25 cellular contexts compared by ENCODE assay signal in genomic region chr18:54780970-54781369, GRCh38.
"Had no signal": no experiment of that assay in that cellular context is flagged by ENCODE, and none has a peak within 500 bp of the region (broad histone marks: within the 10 kb centered on the region; RNA-seq: fewer than 3 reads in every experiment).

No MANE protein-coding gene starts in this region.

- DNase-seq: dorsolateral prefrontal cortex; effector CD4-positive, alpha-beta T cell; foreskin fibroblast; gastrocnemius medialis; heart left ventricle; kidney; mesendoderm; midbrain; naive thymus-derived CD4-positive, alpha-beta T cell; right cardiac atrium; sigmoid colon; stimulated activated CD4-positive, alpha-beta T cell treated with anti-CD3 and anti-CD28 coated beads, Interleukin-2, amount 100 ng/mL, for 24 hours; stimulated activated CD4-positive, alpha-beta T cell treated with anti-CD3 and anti-CD28 coated beads, Interleukin-4, amount 100 ng/mL, for 24 hours; stimulated activated naive CD4-positive, alpha-beta T cell treated with Interleukin-2 at 50 U/mL for 16 hours; substantia nigra; transverse colon had no signal

- H3K9me3 ChIP-seq: gastrocnemius medialis, heart left ventricle, sigmoid colon, transverse colon, vagina had no signal

- FAIRE-seq: colon, kidney had no signal

- H3K4me1 ChIP-seq: gastrocnemius medialis, neural progenitor cell, parathyroid adenoma had no signal

- H3K27ac ChIP-seq: dorsolateral prefrontal cortex, gastrocnemius medialis, heart left ventricle, hepatocyte, neural progenitor cell, parathyroid adenoma, sigmoid colon, transverse colon, vagina had no signal

- H3K27me3 ChIP-seq: dorsolateral prefrontal cortex, gastrocnemius medialis, heart left ventricle, hepatocyte, neural progenitor cell, sigmoid colon, transverse colon, vagina had no signal

- H3K36me3 ChIP-seq: gastrocnemius medialis, heart left ventricle, neural progenitor cell, sigmoid colon, transverse colon, vagina had no signal

- ATAC-seq: esophagus mucosa; gastrocnemius medialis; heart left ventricle; left lobe of liver; naive thymus-derived CD4-positive, alpha-beta T cell; right cardiac atrium; stimulated activated effector memory CD8-positive, alpha-beta T cell treated with anti-CD3 and anti-CD28 coated beads, Interleukin-12 subunit alpha, Interleukin-12 subunit beta, amount 100 ng/mL, for 72 hours had no signal

- H3K4me3 ChIP-seq: dorsolateral prefrontal cortex, gastrocnemius medialis, heart left ventricle, hepatocyte, lung, neural progenitor cell, sigmoid colon, transverse colon, vagina had no signal
